ENCODE assay signal across 17 cellular contexts in the genomic region with DNA sequence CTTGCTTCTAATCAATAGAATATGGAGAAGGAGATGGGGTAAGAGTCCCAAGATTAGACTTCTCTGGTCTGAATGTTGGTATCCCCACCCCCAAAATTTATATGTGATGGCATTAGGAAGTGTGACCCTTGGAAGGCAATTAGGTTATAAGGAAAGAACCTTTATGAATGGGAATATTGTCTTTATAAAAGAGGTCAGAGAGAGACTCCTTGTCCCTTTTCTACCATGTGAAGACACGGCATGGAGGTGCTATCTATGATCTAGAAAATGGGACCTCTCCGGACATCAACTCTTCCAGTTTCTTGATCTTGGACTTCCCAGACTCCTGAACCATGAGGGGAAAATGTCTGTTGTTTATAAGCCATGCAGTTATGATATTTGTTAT. TPM values are rescaled to one million over a fixed set of nuclear protein-coding genes. Genes with fewer than 3 reads are reported as not detected.
A peak's percentile ranks its signal among the peaks of the same experiment; 100 is the strongest.
DNase-seq lines count a peak whose midpoint lies in the region; ATAC-seq, FAIRE-seq and TF ChIP-seq lines count a peak whose summit lies in the region.
"Had no signal": no experiment of that assay in that cellular context is flagged by ENCODE, and none has a peak within 500 bp of the region (broad histone marks: within the 10 kb centered on the region; RNA-seq: fewer than 3 reads in every experiment).

No MANE protein-coding gene starts in this region.

- H3K9ac ChIP-seq in mesendoderm (ENCODE audit: low read length): no peak overlapping the region
- H3K9ac ChIP-seq: KMS-11 had no signal

- no peak overlapping the region for H3K18ac ChIP-seq in mesendoderm (ENCODE audit: low read length)

- H3K4me3 Mint-ChIP-seq in HFFc6: peak overlapping the region; percentile 71; the same call in 1 of the 2 replicates

- no peak for DNase-seq in HFFc6
- no peak for DNase-seq in brain microvascular endothelial cell
- DNase-seq in mesendoderm: no peak
- no peak for DNase-seq in left cardiac atrium
- DNase-seq in RCC 7860 (ENCODE audit: low spot score): no peak
- no peak for DNase-seq in pons (ENCODE audit: low spot score)
- DNase-seq: COR-L47, DMS153, GDM1, GOT3, NCI-H1694 treated with DMSO at 0.1 percent for 48 hours, NCI-H82 had no signal

- H2AK5ac ChIP-seq in mesendoderm (ENCODE audit: low read length): no peak overlapping the region

- H3K27me3 Mint-ChIP-seq in HFFc6 (ENCODE audit: insufficient read depth): peaks cover 4% of the 10 kb centered on the region

- intact Hi-C loops in left cardiac atrium (cut with DNase I): no loop called here

- peaks cover 7% of the 10 kb centered on the region for H3K9me3 Mint-ChIP-seq in HFFc6

- H3K27ac Mint-ChIP-seq in HFFc6: peak overlapping the region; percentile 94

- H3K79me2 ChIP-seq in ACC112 (ENCODE audit: control insufficient read depth, insufficient read depth, low read length, unreplicated experiment): no peaks in the 10 kb centered on the region
- no peaks in the 10 kb centered on the region for H3K79me2 ChIP-seq in mesendoderm (ENCODE audit: control insufficient read depth, insufficient read depth, low read length)

- H2BK5ac ChIP-seq in mesendoderm (ENCODE audit: low read length): no peak overlapping the region

- peak overlapping the region; percentile 59 for H2AFZ ChIP-seq in ACC112 (ENCODE audit: low read length, unreplicated experiment)

- no CpG with 5 or more reads among the region's 2 CpGs for WGBS in mesendoderm (ENCODE audit: extremely low coverage, insufficient coverage, low lambda C conversion rate)

- H3K4me3 ChIP-seq in ACC112 (ENCODE audit: low read depth, low read length): peak overlapping the region; percentile 46; the same call in 1 of the 2 replicates
- no peak overlapping the region for H3K4me3 ChIP-seq in brain microvascular endothelial cell (ENCODE audit: low read depth, low read length)
- H3K4me3 ChIP-seq in mesendoderm (ENCODE audit: low read length): no peak overlapping the region

- FAIRE-seq in RCC 7860 (lab: Jason Lieb, UNC): no peak
- FAIRE-seq: GM19239 had no signal

- no peak overlapping the region for H3K4me2 ChIP-seq in mesendoderm (ENCODE audit: low read length)
- H3K4me2 ChIP-seq: KMS-11 had no signal

- H3K4ac ChIP-seq in mesendoderm (ENCODE audit: low read depth, low read length): no peak overlapping the region

- peak overlapping the region; percentile 92 for H3K27ac ChIP-seq in ACC112 (ENCODE audit: low read depth, low read length)
- peak overlapping the region; percentile 64 for H3K27ac ChIP-seq in brain microvascular endothelial cell
- no peak overlapping the region for H3K27ac ChIP-seq in mesendoderm (ENCODE audit: low read depth, low read length)
- H3K27ac ChIP-seq: KMS-11, RWPE1 had no signal

- H3K36me3 ChIP-seq in ACC112 (ENCODE audit: insufficient read depth, low read length): no peaks in the 10 kb centered on the region
- no peaks in the 10 kb centered on the region for H3K36me3 ChIP-seq in brain microvascular endothelial cell (replicated peaks)
- H3K36me3 ChIP-seq in mesendoderm (ENCODE audit: control insufficient read depth, insufficient read depth, low read length): no peaks in the 10 kb centered on the region

- H4K8ac ChIP-seq in mesendoderm (ENCODE audit: low read depth, low read length): no peak overlapping the region

- peak overlapping the region; percentile 36 for H2BK120ac ChIP-seq in mesendoderm (ENCODE audit: low read depth, low read length)

- peaks cover 8% of the 10 kb centered on the region for H3K36me3 Mint-ChIP-seq in HFFc6 (ENCODE audit: low read depth)

- TF ChIP-seq CTCF in HFFc6 (IDR thresholded peaks at IDR 0.05) (no peak), brain microvascular endothelial cell (IDR thresholded peaks at IDR 0.05; ENCODE audit: low read depth, low read length, missing control alignments) (no peak)

- no peaks in the 10 kb centered on the region for H3K79me1 ChIP-seq in mesendoderm (ENCODE audit: low read length)

- H3K4me1 ChIP-seq in ACC112 (ENCODE audit: control insufficient read depth, insufficient read depth, low read length, unreplicated experiment) (peaks cover 60% of the 10 kb centered on the region), mesendoderm (ENCODE audit: control insufficient read depth, low read depth, low read length) (no peaks in the 10 kb centered on the region)

- no peak overlapping the region for H4K5ac ChIP-seq in mesendoderm (ENCODE audit: low read length)

- peaks cover 63% of the 10 kb centered on the region for H3K4me1 Mint-ChIP-seq in HFFc6 (ENCODE audit: low read depth)

- ATAC-seq in left cardiac atrium (no peak), GM18907 (IDR thresholded peaks at IDR 0.05; ENCODE audit: unreplicated experiment) (no peak)

- H3K27me3 ChIP-seq in ACC112 (ENCODE audit: insufficient read depth, low read length) (no peaks in the 10 kb centered on the region), brain microvascular endothelial cell (replicated peaks) (no peaks in the 10 kb centered on the region), mesendoderm (ENCODE audit: insufficient read depth, low read length, poor library complexity) (no peaks in the 10 kb centered on the region)

- H2BK15ac ChIP-seq in mesendoderm (replicated peaks; ENCODE audit: low read depth): no peak overlapping the region

- no peak overlapping the region for H3K23ac ChIP-seq in mesendoderm (ENCODE audit: low read length)

- in situ Hi-C loops in brain microvascular endothelial cell (cut with HindIII; ENCODE audit: low pct_ligation_motif_present, low sequenced_read_pairs): no loop called here

- H3K56ac ChIP-seq in mesendoderm (ENCODE audit: low read length): no peak overlapping the region

RNA-seq across cellular contexts. Expression of a gene that starts 37.9 kb away (rescaled TPM):
- total RNA-seq in HFFc6 (2021; fragmentation: NEBNext Ultra II Directional; extraction: Animal tissue kit (Norgen Biotek cat#: 25700)): 10 to 100 TPM; 40.7 to 58.6 (median 46.8) TPM
- 14.1 TPM for polyA plus RNA-seq in mesendoderm (2013, experiment 1 of 2)
- polyA plus RNA-seq in mesendoderm (2013, experiment 2 of 2): 15.9 TPM
- 1 to 10 TPM; 1.1 to 9.4 TPM for total RNA-seq in left cardiac atrium

RNA-seq across cellular contexts. Expression of a gene that starts 55.0 kb away (rescaled TPM):
- total RNA-seq in HFFc6 (2021; fragmentation: NEBNext Ultra II Directional; extraction: Animal tissue kit (Norgen Biotek cat#: 25700)): 100 to 1,000 TPM; 151 to 209 (median 191) TPM
- polyA plus RNA-seq in mesendoderm (2013, experiment 1 of 2): 0.46 TPM
- polyA plus RNA-seq in mesendoderm (2013, experiment 2 of 2): 0.52 TPM
- 10 to 100 TPM; 17.6 to 23.4 TPM for total RNA-seq in left cardiac atrium

Comparison
In these comparisons a context has a peak if more than half of its experiments do, and no peak if none do; other contexts are left out.
1. RNA of a gene that starts 37.9 kb away (total RNA-seq): 40.7 to 58.6 TPM in HFFc6; 1.1 to 9.4 TPM in left cardiac atrium; every median in the first group is over 4 times any median in the second.
2. RNA of a gene that starts 55.0 kb away (total RNA-seq): 151 to 209 TPM in HFFc6; 17.6 to 23.4 TPM in left cardiac atrium; every median in the first group is over 4 times any median in the second.